ENCODE assay signal across 1 cellular context in the genomic region with DNA sequence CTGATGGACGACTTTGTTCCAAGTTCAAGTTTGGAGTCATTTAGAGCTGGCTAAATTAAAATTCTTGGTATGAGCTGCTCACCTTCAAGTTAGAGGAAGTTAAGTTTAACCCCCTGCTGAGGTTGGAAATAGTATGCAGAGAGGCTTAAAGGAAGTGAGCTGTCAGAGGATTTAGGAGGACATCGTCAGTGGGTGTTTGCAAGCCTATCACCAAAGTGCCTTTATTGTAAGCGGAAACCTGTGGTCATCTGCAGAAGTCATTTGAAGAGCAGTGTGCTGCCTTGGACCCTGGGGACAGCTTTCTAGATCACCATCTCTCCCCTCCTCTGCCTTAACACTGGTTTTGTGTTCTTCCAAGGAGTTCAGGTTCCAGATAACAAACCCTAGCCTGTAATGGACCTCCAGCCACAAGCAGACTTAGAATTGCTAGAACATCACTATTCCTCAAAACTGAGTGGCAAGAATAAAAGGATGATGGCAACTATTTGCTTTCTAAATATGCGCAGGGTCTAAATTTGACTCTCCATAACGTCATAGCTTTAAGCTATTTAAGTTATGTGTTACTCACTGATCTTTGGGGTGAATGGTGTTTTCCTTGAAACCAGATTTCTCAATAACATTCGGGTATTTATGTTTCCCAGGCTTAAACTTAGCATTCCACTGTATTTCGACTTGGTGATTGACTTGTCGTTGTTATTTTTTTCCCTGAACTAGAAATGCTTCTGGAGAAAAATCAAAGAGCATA.
TF ChIP-seq lines count a peak whose summit lies in the region.

No MANE protein-coding gene starts in this region.

TF ChIP-seq in GM23338, 12 proteins besides CTCF, POLR2A, EP300 and RAD21:
- TF ChIP-seq, protein P1, sequence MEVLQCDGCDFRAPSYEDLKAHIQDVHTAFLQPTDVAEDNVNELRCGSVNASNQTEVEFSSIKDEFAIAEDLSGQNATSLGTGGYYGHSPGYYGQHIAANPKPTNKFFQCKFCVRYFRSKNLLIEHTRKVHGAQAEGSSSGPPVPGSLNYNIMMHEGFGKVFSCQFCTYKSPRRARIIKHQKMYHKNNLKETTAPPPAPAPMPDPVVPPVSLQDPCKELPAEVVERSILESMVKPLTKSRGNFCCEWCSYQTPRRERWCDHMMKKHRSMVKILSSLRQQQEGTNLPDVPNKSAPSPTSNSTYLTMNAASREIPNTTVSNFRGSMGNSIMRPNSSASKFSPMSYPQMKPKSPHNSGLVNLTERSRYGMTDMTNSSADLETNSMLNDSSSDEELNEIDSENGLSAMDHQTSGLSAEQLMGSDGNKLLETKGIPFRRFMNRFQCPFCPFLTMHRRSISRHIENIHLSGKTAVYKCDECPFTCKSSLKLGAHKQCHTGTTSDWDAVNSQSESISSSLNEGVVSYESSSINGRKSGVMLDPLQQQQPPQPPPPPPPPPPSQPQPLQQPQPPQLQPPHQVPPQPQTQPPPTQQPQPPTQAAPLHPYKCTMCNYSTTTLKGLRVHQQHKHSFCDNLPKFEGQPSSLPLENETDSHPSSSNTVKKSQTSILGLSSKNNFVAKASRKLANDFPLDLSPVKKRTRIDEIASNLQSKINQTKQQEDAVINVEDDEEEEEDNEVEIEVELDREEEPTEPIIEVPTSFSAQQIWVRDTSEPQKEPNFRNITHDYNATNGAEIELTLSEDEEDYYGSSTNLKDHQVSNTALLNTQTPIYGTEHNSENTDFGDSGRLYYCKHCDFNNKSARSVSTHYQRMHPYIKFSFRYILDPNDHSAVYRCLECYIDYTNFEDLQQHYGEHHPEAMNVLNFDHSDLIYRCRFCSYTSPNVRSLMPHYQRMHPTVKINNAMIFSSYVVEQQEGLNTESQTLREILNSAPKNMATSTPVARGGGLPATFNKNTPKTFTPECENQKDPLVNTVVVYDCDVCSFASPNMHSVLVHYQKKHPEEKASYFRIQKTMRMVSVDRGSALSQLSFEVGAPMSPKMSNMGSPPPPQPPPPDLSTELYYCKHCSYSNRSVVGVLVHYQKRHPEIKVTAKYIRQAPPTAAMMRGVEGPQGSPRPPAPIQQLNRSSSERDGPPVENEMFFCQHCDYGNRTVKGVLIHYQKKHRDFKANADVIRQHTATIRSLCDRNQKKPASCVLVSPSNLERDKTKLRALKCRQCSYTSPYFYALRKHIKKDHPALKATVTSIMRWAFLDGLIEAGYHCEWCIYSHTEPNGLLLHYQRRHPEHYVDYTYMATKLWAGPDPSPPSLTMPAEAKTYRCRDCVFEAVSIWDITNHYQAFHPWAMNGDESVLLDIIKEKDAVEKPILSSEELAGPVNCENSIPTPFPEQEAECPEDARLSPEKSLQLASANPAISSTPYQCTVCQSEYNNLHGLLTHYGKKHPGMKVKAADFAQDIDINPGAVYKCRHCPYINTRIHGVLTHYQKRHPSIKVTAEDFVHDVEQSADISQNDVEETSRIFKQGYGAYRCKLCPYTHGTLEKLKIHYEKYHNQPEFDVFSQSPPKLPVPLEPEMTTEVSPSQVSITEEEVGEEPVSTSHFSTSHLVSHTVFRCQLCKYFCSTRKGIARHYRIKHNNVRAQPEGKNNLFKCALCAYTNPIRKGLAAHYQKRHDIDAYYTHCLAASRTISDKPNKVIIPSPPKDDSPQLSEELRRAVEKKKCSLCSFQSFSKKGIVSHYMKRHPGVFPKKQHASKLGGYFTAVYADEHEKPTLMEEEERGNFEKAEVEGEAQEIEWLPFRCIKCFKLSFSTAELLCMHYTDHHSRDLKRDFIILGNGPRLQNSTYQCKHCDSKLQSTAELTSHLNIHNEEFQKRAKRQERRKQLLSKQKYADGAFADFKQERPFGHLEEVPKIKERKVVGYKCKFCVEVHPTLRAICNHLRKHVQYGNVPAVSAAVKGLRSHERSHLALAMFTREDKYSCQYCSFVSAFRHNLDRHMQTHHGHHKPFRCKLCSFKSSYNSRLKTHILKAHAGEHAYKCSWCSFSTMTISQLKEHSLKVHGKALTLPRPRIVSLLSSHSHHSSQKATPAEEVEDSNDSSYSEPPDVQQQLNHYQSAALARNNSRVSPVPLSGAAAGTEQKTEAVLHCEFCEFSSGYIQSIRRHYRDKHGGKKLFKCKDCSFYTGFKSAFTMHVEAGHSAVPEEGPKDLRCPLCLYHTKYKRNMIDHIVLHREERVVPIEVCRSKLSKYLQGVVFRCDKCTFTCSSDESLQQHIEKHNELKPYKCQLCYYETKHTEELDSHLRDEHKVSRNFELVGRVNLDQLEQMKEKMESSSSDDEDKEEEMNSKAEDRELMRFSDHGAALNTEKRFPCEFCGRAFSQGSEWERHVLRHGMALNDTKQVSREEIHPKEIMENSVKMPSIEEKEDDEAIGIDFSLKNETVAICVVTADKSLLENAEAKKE (CRISPR knock-in tag; IDR thresholded peaks at IDR 0.05): 0 out of 2 replicates have a peak, but pooled peaks have one; percentile 3
- no peak for TF ChIP-seq STAT1 (IDR thresholded peaks at IDR 0.05; ENCODE audit: unreplicated experiment)
- TF ChIP-seq, protein P2, sequence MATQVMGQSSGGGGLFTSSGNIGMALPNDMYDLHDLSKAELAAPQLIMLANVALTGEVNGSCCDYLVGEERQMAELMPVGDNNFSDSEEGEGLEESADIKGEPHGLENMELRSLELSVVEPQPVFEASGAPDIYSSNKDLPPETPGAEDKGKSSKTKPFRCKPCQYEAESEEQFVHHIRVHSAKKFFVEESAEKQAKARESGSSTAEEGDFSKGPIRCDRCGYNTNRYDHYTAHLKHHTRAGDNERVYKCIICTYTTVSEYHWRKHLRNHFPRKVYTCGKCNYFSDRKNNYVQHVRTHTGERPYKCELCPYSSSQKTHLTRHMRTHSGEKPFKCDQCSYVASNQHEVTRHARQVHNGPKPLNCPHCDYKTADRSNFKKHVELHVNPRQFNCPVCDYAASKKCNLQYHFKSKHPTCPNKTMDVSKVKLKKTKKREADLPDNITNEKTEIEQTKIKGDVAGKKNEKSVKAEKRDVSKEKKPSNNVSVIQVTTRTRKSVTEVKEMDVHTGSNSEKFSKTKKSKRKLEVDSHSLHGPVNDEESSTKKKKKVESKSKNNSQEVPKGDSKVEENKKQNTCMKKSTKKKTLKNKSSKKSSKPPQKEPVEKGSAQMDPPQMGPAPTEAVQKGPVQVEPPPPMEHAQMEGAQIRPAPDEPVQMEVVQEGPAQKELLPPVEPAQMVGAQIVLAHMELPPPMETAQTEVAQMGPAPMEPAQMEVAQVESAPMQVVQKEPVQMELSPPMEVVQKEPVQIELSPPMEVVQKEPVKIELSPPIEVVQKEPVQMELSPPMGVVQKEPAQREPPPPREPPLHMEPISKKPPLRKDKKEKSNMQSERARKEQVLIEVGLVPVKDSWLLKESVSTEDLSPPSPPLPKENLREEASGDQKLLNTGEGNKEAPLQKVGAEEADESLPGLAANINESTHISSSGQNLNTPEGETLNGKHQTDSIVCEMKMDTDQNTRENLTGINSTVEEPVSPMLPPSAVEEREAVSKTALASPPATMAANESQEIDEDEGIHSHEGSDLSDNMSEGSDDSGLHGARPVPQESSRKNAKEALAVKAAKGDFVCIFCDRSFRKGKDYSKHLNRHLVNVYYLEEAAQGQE (IDR thresholded peaks at IDR 0.05; ENCODE audit: unreplicated experiment): no peak
- no peak for TF ChIP-seq JUNB (IDR thresholded peaks at IDR 0.05; ENCODE audit: unreplicated experiment)
